32 cellular contexts compared by ENCODE assay signal in the genomic region with DNA sequence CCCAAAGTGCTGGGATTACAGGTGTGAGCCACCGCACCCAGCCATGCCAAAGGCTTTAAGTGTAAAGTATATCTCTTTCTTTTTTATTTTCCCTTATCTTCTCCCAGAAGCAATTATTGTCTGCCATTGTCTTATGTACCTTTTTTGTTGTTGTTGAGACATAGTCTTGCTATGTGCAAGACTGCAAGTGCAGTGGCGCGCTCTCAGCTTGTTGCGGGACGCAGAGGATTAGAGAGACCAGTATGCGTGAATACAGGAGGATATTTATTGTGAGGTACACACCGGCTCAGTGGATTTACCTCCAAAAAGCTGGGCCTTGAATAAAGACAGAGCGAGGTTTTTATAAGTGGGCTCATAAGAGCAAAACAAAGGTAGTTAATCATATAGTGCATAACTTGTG. TPM values are rescaled to one million over a fixed set of nuclear protein-coding genes. Genes with fewer than 3 reads are reported as not detected.
"Had no signal": no experiment of that assay in that cellular context is flagged by ENCODE, and none has a peak within 500 bp of the region (broad histone marks: within the 10 kb centered on the region; RNA-seq: fewer than 3 reads in every experiment).

No MANE protein-coding gene starts in this region.

- FAIRE-seq: colon, endometrium, endothelial cell of umbilical vein, frontal cortex had no signal

- H3K4me1 ChIP-seq: colonic mucosa, esophagus muscularis mucosa, esophagus squamous epithelium, gastroesophageal sphincter had no signal

- H3K27me3 Mint-ChIP-seq: dendritic cell treated with granulocyte-macrophage colony-stimulating factor and Interleukin-4, amounts not matched to agents 40 ng/mL and 50 ng/mL, for 4 days; effector memory CD8-positive, alpha-beta T cell had no signal

- DNase-seq: colonic mucosa; cortex of kidney; dorsolateral prefrontal cortex; effector CD4-positive, alpha-beta T cell; effector CD8-positive, alpha-beta T cell; effector memory CD4-positive, alpha-beta T cell; effector memory CD8-positive, alpha-beta T cell; endodermal cell; erythroblast; esophagus squamous epithelium; foreskin fibroblast; foreskin keratinocyte; foreskin melanocyte; glutamatergic neuron; head of caudate nucleus; heart right ventricle had no signal

- H3K4me3 Mint-ChIP-seq: dendritic cell treated with granulocyte-macrophage colony-stimulating factor and Interleukin-4, amounts not matched to agents 40 ng/mL and 50 ng/mL, for 4 days; effector memory CD8-positive, alpha-beta T cell; endodermal cell had no signal

- H3K9me3 ChIP-seq: colonic mucosa, esophagus muscularis mucosa, esophagus squamous epithelium, gastroesophageal sphincter had no signal

- H3K36me3 ChIP-seq: colonic mucosa had no signal

- H3K27me3 ChIP-seq: colonic mucosa, dorsolateral prefrontal cortex, esophagus muscularis mucosa, esophagus squamous epithelium, foreskin keratinocyte, gastroesophageal sphincter, heart right ventricle had no signal

- H3K9me3 Mint-ChIP-seq: dendritic cell treated with granulocyte-macrophage colony-stimulating factor and Interleukin-4, amounts not matched to agents 40 ng/mL and 50 ng/mL, for 4 days; effector memory CD8-positive, alpha-beta T cell; endodermal cell had no signal

- H3K27ac Mint-ChIP-seq: dendritic cell treated with granulocyte-macrophage colony-stimulating factor and Interleukin-4, amounts not matched to agents 40 ng/mL and 50 ng/mL, for 4 days; effector memory CD8-positive, alpha-beta T cell; endodermal cell had no signal

- H3K4me3 ChIP-seq: colonic mucosa, coronary artery, dorsolateral prefrontal cortex, esophagus muscularis mucosa, esophagus squamous epithelium, gastroesophageal sphincter, heart right ventricle had no signal

- ATAC-seq: effector memory CD8-positive, alpha-beta T cell; esophagus mucosa; foreskin keratinocyte; gastroesophageal sphincter; heart right ventricle had no signal

- H3K27ac ChIP-seq: colonic mucosa, coronary artery, dorsolateral prefrontal cortex, epithelial cell of prostate, esophagus muscularis mucosa, esophagus squamous epithelium, foreskin keratinocyte, gastroesophageal sphincter had no signal

- H3K4me1 Mint-ChIP-seq: endodermal cell had no signal

RNA-seq across cellular contexts. Expression of gene TAL2, which starts 43.9 kb away (rescaled TPM):
- total RNA-seq: chondrocyte, colonic mucosa, dermis blood vessel endothelial cell, endothelial cell of umbilical vein, epithelial cell of proximal tubule, esophagus mucosa, esophagus muscularis mucosa, esophagus squamous epithelium, fibroblast of villous mesenchyme, foreskin keratinocyte, gastroesophageal sphincter, glomerular endothelial cell, heart right ventricle had no signal
- polyA plus RNA-seq: fibroblast of lung, foreskin keratinocyte had no signal
